Comparison of ENCODE assay signal across 11 cellular contexts in genomic region chr10:125148576-125148975, GRCh38. TPM values are rescaled to one million over a fixed set of nuclear protein-coding genes. Genes with fewer than 3 reads are reported as not detected.
DNase-seq lines count a peak whose midpoint lies in the region; ATAC-seq and TF ChIP-seq lines count a peak whose summit lies in the region.
"Had no signal": no experiment of that assay in that cellular context is flagged by ENCODE, and none has a peak within 500 bp of the region (broad histone marks: within the 10 kb centered on the region; RNA-seq: fewer than 3 reads in every experiment).

No MANE protein-coding gene starts in this region.

- TF ChIP-seq EP300 in gastroesophageal sphincter (IDR thresholded peaks at IDR 0.05) = no peak

- no peaks in the 10 kb centered on the region for H3K9me3 Mint-ChIP-seq in WTC11
- no peaks in the 10 kb centered on the region for H3K9me3 Mint-ChIP-seq in progenitor cell of endocrine pancreas (ENCODE audit: low read depth)

- H3K27ac ChIP-seq in BLaER1 (peak overlapping the region; percentile 70), gastroesophageal sphincter (peak overlapping the region; percentile 82 to 99 (median 96))

- H4K20me1 ChIP-seq in BLaER1 = peaks cover 100% of the 10 kb centered on the region

- H3K27ac Mint-ChIP-seq in WTC11 = peak overlapping the region; percentile 98
- H3K27ac Mint-ChIP-seq in progenitor cell of endocrine pancreas = peak overlapping the region; percentile 49

- CTCF ChIA-PET in WTC11 (lab: Charles Lee) = interaction anchor here (0.7 to 1.7 kb wide), 5 partner anchors 9 to 156 kb away, joined by 3 to 6 read pairs (median 5); no protein-coding TSS in a partner anchor

- peak overlapping the region; percentile 88 for H3K4me2 ChIP-seq in BLaER1

- ATAC-seq in WTC11 = no peak
- peak; percentile 57 for ATAC-seq in gastroesophageal sphincter

- peak overlapping the region; percentile 47 for H3K4me3 ChIP-seq in BLaER1
- no peak overlapping the region for H3K4me3 ChIP-seq in gastroesophageal sphincter

- no peak for TF ChIP-seq POLR2A in gastroesophageal sphincter (IDR thresholded peaks at IDR 0.05)

- DNase-seq in WTC11 (ENCODE audit: low spot score) (no peak), progenitor cell of endocrine pancreas (ENCODE audit: low spot score, unreplicated experiment) (no peak), NCI-H2081 (lab: John Stamatoyannopoulos, UW) (no peak), cerebellar nuclear complex (lab: John Stamatoyannopoulos, UW) (no peak), UCSD-AML1 (lab: John Stamatoyannopoulos, UW; ENCODE audit: unreplicated experiment) (no peak)
- DNase-seq in activated CD4-positive, alpha-beta T cell treated with anti-CD3 and anti-CD28 coated beads, Interleukin-2, amount 50 U/mL, for 4 hours = no peak
- DNase-seq: NK-92 treated with Interleukin-12 subunit alpha and Interleukin-12 subunit beta, amount 100 ng/mL, for 24 hours; stimulated activated CD4-positive, alpha-beta T cell treated with anti-CD3 and anti-CD28 coated beads, Interleukin-2, amount 100 ng/mL, for 24 hours; T-helper 2 cell had no signal

- H3K4me1 ChIP-seq in BLaER1 (peaks cover 100% of the 10 kb centered on the region), gastroesophageal sphincter (peaks cover 44 to 100% (median 83%) of the 10 kb centered on the region in 3 donors)

- no peaks in the 10 kb centered on the region for H3K9me3 ChIP-seq in BLaER1
- H3K9me3 ChIP-seq in gastroesophageal sphincter = no peaks in the 10 kb centered on the region

- H3K36me3 ChIP-seq in BLaER1 (peaks cover 19% of the 10 kb centered on the region), gastroesophageal sphincter (peaks cover 0 to 7% of the 10 kb centered on the region in 2 donors)

- no peak for TF ChIP-seq CTCF in WTC11 (IDR thresholded peaks at IDR 0.05)
- TF ChIP-seq CTCF in gastroesophageal sphincter (IDR thresholded peaks at IDR 0.05) = no peak
- no peak for TF ChIP-seq CTCF in progenitor cell of endocrine pancreas (IDR thresholded peaks at IDR 0.05; ENCODE audit: unreplicated experiment)

- H3K36me3 Mint-ChIP-seq in WTC11 = peaks cover 26% of the 10 kb centered on the region
- peaks cover 13% of the 10 kb centered on the region for H3K36me3 Mint-ChIP-seq in progenitor cell of endocrine pancreas (ENCODE audit: insufficient read depth)

- WGBS in gastroesophageal sphincter (ENCODE audit: low coverage in 1 of 2), 2 donors = 27 to 31% methylated on average over 2 to 3 of the region's 5 CpGs

- no peaks in the 10 kb centered on the region for H3K27me3 ChIP-seq in BLaER1
- H3K27me3 ChIP-seq in gastroesophageal sphincter = no peaks in the 10 kb centered on the region

- POLR2A ChIA-PET in WTC11 (lab: Charles Lee) = interaction anchor here (1.3 to 1.8 kb wide), 2 partner anchors 13 to 14 kb away, joined by 3 to 4 read pairs; no protein-coding TSS in a partner anchor

- peak overlapping the region; percentile 59 for H3K4me3 Mint-ChIP-seq in WTC11
- H3K4me3 Mint-ChIP-seq in progenitor cell of endocrine pancreas (ENCODE audit: low read depth) = no peak overlapping the region

- H3K27me3 Mint-ChIP-seq in WTC11 (ENCODE audit: low read depth) = no peaks in the 10 kb centered on the region
- H3K27me3 Mint-ChIP-seq in progenitor cell of endocrine pancreas = no peaks in the 10 kb centered on the region

- H3K4me1 Mint-ChIP-seq in WTC11 = peaks cover 86% of the 10 kb centered on the region
- peaks cover 74% of the 10 kb centered on the region for H3K4me1 Mint-ChIP-seq in progenitor cell of endocrine pancreas (ENCODE audit: low read depth)

- H3K9ac ChIP-seq in BLaER1 = peak overlapping the region; percentile 70

TF ChIP-seq in WTC11, 78 proteins besides CTCF, POLR2A, EP300 and RAD21:
- TF ChIP-seq MYBL2 (CRISPR knock-in tag; IDR thresholded peaks at IDR 0.05) (no peak), NR2C2 (CRISPR knock-in tag; IDR thresholded peaks at IDR 0.05) (no peak), PRRX2 (CRISPR knock-in tag; IDR thresholded peaks at IDR 0.05) (no peak), ESRRA (CRISPR knock-in tag; IDR thresholded peaks at IDR 0.05; ENCODE audit: borderline replicate concordance) (no peak), HMGA2 (CRISPR knock-in tag; IDR thresholded peaks at IDR 0.05) (no peak), USF1 (CRISPR knock-in tag; IDR thresholded peaks at IDR 0.05) (no peak)
- TF ChIP-seq, protein P1, sequence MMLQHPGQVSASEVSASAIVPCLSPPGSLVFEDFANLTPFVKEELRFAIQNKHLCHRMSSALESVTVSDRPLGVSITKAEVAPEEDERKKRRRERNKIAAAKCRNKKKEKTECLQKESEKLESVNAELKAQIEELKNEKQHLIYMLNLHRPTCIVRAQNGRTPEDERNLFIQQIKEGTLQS (CRISPR knock-in tag; conservative IDR thresholded peaks at IDR 0.05) = no peak
TF ChIP-seq in WTC11: peak in this region for 0.

RNA-seq across cellular contexts. Expression of gene CTBP2, which starts 11.8 kb away (rescaled TPM):
- total RNA-seq in WTC11 (2021) (175 to 191 TPM (median 181 TPM) in 3 replicates), gastroesophageal sphincter (100 to 1,000 TPM in 1 of 4 donors, 10 to 100 TPM in 3; 74.8 to 103 (median 79.2) TPM), progenitor cell of endocrine pancreas (182 and 183 TPM in 2 replicates)
